25 cellular contexts compared by ENCODE assay signal in the genomic region with DNA sequence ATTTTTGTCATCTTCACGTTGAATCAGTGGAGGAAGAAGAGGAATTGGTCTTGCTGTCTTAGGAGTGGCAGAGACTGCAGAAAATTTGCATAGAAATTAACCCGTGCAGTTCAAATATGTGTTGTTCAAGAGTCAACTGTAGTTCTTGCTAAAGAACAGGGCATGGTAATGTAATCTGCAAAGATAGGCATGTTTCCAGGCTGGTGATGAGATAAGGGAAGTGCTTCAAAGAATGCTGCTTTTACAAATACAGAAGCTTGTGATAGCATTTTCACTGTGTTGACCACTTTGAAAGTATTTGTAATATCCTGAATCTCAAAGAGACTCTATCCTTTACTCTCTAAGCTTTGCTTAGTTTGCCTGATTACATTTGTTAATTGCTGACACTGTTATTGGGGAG.
"Had no signal": no experiment of that assay in that cellular context is flagged by ENCODE, and none has a peak within 500 bp of the region (broad histone marks: within the 10 kb centered on the region; RNA-seq: fewer than 3 reads in every experiment).

No MANE protein-coding gene starts in this region.

- FAIRE-seq: endometrium had no signal

- H3K27ac ChIP-seq: body of pancreas, left ventricle myocardium inferior, pancreas, skin epidermis, tibial artery had no signal

- H3K27ac Mint-ChIP-seq: activated CD4-positive, alpha-beta memory T cell treated with anti-CD3 and anti-CD28 coated beads, Interleukin-2, amount 10 ng/mL, durations not matched to agents 7 days and 5 days; activated CD4-positive, alpha-beta T cell treated with anti-CD3 and anti-CD28 coated beads, Interleukin-2, amount 10 ng/mL, durations not matched to agents 24 days and 14 days; activated naive CD4-positive, alpha-beta T cell treated with anti-CD3 and anti-CD28 coated beads, Interleukin-2, amount 10 ng/mL, durations not matched to agents 7 days and 5 days; dendritic cell treated with granulocyte-macrophage colony-stimulating factor and Interleukin-4, amounts not matched to agents 40 ng/mL and 50 ng/mL, for 4 days; immature natural killer cell; nephron progenitor cell; stimulated activated effector memory CD8-positive, alpha-beta T cell treated with anti-CD3 and anti-CD28 coated beads, Interleukin-12 subunit alpha, Interleukin-12 subunit beta, amount 100 ng/mL, for 72 hours; stimulated activated naive CD8-positive, alpha-beta T cell treated with anti-CD3 and anti-CD28 coated beads, Interleukin-15, amount 100 ng/mL, for 72 hours; T-helper 1 cell treated with Interleukin-12 subunit alpha and Interleukin-12 subunit beta and Interleukin-4 antibody, amounts not matched to agents 30 μg/mL and 1 μg/mL, for 36 hours had no signal

- H3K4me1 Mint-ChIP-seq: activated CD4-positive, alpha-beta memory T cell treated with anti-CD3 and anti-CD28 coated beads, Interleukin-2, amount 10 ng/mL, durations not matched to agents 7 days and 5 days; activated CD4-positive, alpha-beta T cell treated with anti-CD3 and anti-CD28 coated beads, Interleukin-2, amount 10 ng/mL, durations not matched to agents 24 days and 14 days; activated naive CD4-positive, alpha-beta T cell treated with anti-CD3 and anti-CD28 coated beads, Interleukin-2, amount 10 ng/mL, durations not matched to agents 7 days and 5 days; immature natural killer cell; nephron progenitor cell; stimulated activated effector memory CD8-positive, alpha-beta T cell treated with anti-CD3 and anti-CD28 coated beads, Interleukin-12 subunit alpha, Interleukin-12 subunit beta, amount 100 ng/mL, for 72 hours; stimulated activated naive CD8-positive, alpha-beta T cell treated with anti-CD3 and anti-CD28 coated beads, Interleukin-15, amount 100 ng/mL, for 72 hours had no signal

- H3K4me1 ChIP-seq: body of pancreas, pancreas, tibial artery had no signal

- ATAC-seq: body of pancreas; pancreas; right cardiac atrium; stimulated activated effector memory CD8-positive, alpha-beta T cell treated with anti-CD3 and anti-CD28 coated beads, Interleukin-12 subunit alpha, Interleukin-12 subunit beta, amount 100 ng/mL, for 72 hours; stimulated activated naive CD8-positive, alpha-beta T cell treated with anti-CD3 and anti-CD28 coated beads, Interleukin-15, amount 100 ng/mL, for 72 hours had no signal

- H3K27me3 ChIP-seq: body of pancreas, tibial artery had no signal

- H3K9me3 ChIP-seq: body of pancreas, left ventricle myocardium inferior, pancreas, tibial artery had no signal

- H3K36me3 ChIP-seq: left ventricle myocardium inferior, pancreas, tibial artery had no signal

- H3K9me3 Mint-ChIP-seq: activated CD4-positive, alpha-beta memory T cell treated with anti-CD3 and anti-CD28 coated beads, Interleukin-2, amount 10 ng/mL, durations not matched to agents 7 days and 5 days; activated CD4-positive, alpha-beta T cell treated with anti-CD3 and anti-CD28 coated beads, Interleukin-2, amount 10 ng/mL, durations not matched to agents 24 days and 14 days; activated naive CD4-positive, alpha-beta T cell treated with anti-CD3 and anti-CD28 coated beads, Interleukin-2, amount 10 ng/mL, durations not matched to agents 7 days and 5 days; dendritic cell treated with granulocyte-macrophage colony-stimulating factor and Interleukin-4, amounts not matched to agents 40 ng/mL and 50 ng/mL, for 4 days; immature natural killer cell; stimulated activated effector memory CD8-positive, alpha-beta T cell treated with anti-CD3 and anti-CD28 coated beads, Interleukin-12 subunit alpha, Interleukin-12 subunit beta, amount 100 ng/mL, for 72 hours; stimulated activated naive CD8-positive, alpha-beta T cell treated with anti-CD3 and anti-CD28 coated beads, Interleukin-15, amount 100 ng/mL, for 72 hours; T-helper 1 cell treated with Interleukin-12 subunit alpha and Interleukin-12 subunit beta and Interleukin-4 antibody, amounts not matched to agents 30 μg/mL and 1 μg/mL, for 36 hours had no signal

- H3K4me3 ChIP-seq: body of pancreas, left ventricle myocardium inferior, pancreas, skin epidermis, tibial artery had no signal

- H3K4me3 Mint-ChIP-seq: activated CD4-positive, alpha-beta memory T cell treated with anti-CD3 and anti-CD28 coated beads, Interleukin-2, amount 10 ng/mL, durations not matched to agents 7 days and 5 days; activated CD4-positive, alpha-beta T cell treated with anti-CD3 and anti-CD28 coated beads, Interleukin-2, amount 10 ng/mL, durations not matched to agents 24 days and 14 days; activated naive CD4-positive, alpha-beta T cell treated with anti-CD3 and anti-CD28 coated beads, Interleukin-2, amount 10 ng/mL, durations not matched to agents 7 days and 5 days; dendritic cell treated with granulocyte-macrophage colony-stimulating factor and Interleukin-4, amounts not matched to agents 40 ng/mL and 50 ng/mL, for 4 days; immature natural killer cell; nephron progenitor cell; stimulated activated effector memory CD8-positive, alpha-beta T cell treated with anti-CD3 and anti-CD28 coated beads, Interleukin-12 subunit alpha, Interleukin-12 subunit beta, amount 100 ng/mL, for 72 hours; stimulated activated naive CD8-positive, alpha-beta T cell treated with anti-CD3 and anti-CD28 coated beads, Interleukin-15, amount 100 ng/mL, for 72 hours; T-helper 1 cell treated with Interleukin-12 subunit alpha and Interleukin-12 subunit beta and Interleukin-4 antibody, amounts not matched to agents 30 μg/mL and 1 μg/mL, for 36 hours had no signal

- H3K27me3 Mint-ChIP-seq: activated CD4-positive, alpha-beta memory T cell treated with anti-CD3 and anti-CD28 coated beads, Interleukin-2, amount 10 ng/mL, durations not matched to agents 7 days and 5 days; activated CD4-positive, alpha-beta T cell treated with anti-CD3 and anti-CD28 coated beads, Interleukin-2, amount 10 ng/mL, durations not matched to agents 24 days and 14 days; activated naive CD4-positive, alpha-beta T cell treated with anti-CD3 and anti-CD28 coated beads, Interleukin-2, amount 10 ng/mL, durations not matched to agents 7 days and 5 days; dendritic cell treated with granulocyte-macrophage colony-stimulating factor and Interleukin-4, amounts not matched to agents 40 ng/mL and 50 ng/mL, for 4 days; stimulated activated naive CD8-positive, alpha-beta T cell treated with anti-CD3 and anti-CD28 coated beads, Interleukin-15, amount 100 ng/mL, for 72 hours had no signal

- H3K36me3 Mint-ChIP-seq: activated naive CD4-positive, alpha-beta T cell treated with anti-CD3 and anti-CD28 coated beads, Interleukin-2, amount 10 ng/mL, durations not matched to agents 7 days and 5 days; immature natural killer cell; stimulated activated effector memory CD8-positive, alpha-beta T cell treated with anti-CD3 and anti-CD28 coated beads, Interleukin-12 subunit alpha, Interleukin-12 subunit beta, amount 100 ng/mL, for 72 hours had no signal

- DNase-seq: activated CD4-positive, alpha-beta memory T cell treated with anti-CD3 and anti-CD28 coated beads, Interleukin-2, amount 10 ng/mL, durations not matched to agents 7 days and 5 days; activated CD4-positive, alpha-beta T cell treated with anti-CD3 and anti-CD28 coated beads, Interleukin-2, amount 10 ng/mL, durations not matched to agents 24 days and 14 days; activated CD4-positive, CD25-positive, alpha-beta regulatory T cell; activated effector memory CD4-positive, alpha-beta T cell treated with anti-CD3 and anti-CD28 coated beads, Interleukin-2, amount 50 U/mL, for 16 hours; activated naive CD4-positive, alpha-beta T cell treated with anti-CD3 and anti-CD28 coated beads, Interleukin-2, amount 10 ng/mL, durations not matched to agents 7 days and 5 days; activated T-cell treated with anti-CD3 and anti-CD28 coated beads for 4 hours; body of pancreas; effector CD4-positive, alpha-beta T cell; foreskin fibroblast; immature natural killer cell; kidney glomerular epithelial cell; left ventricle myocardium inferior; mammary epithelial cell; nephron progenitor cell; pancreas; right cardiac atrium; stimulated activated CD4-positive, alpha-beta T cell treated with anti-CD3 and anti-CD28 coated beads, Interleukin-2, amount 100 ng/mL, for 24 hours; stimulated activated naive CD8-positive, alpha-beta T cell treated with anti-CD3 and anti-CD28 coated beads, Interleukin-15, amount 100 ng/mL, for 72 hours; T1000; tibial artery had no signal
